ENCODE assay signal across 8 cellular contexts in genomic region chr15:64461577-64462162, GRCh38. TPM values are rescaled to one million over a fixed set of nuclear protein-coding genes. Genes with fewer than 3 reads are reported as not detected.
DNase-seq lines count a peak whose midpoint lies in the region; ATAC-seq and TF ChIP-seq lines count a peak whose summit lies in the region.

No MANE protein-coding gene starts in this region.

- TF ChIP-seq POLR2A in suprapubic skin (IDR thresholded peaks at IDR 0.05): no peak

- H3K27me3 ChIP-seq in suprapubic skin: no peaks in the 10 kb centered on the region

- WGBS in suprapubic skin: 0% methylated on average over 2 of the region's 7 CpGs

- peak overlapping the region; percentile 96 for H3K27ac ChIP-seq in suprapubic skin

- DNase-seq in COLO668 (lab: John Stamatoyannopoulos, UW; ENCODE audit: unreplicated experiment): peak; percentile 18
- peak; percentile 23 for DNase-seq in HuH-7 (ENCODE audit: low spot score)
- DNase-seq in activated CD4-positive, alpha-beta T cell treated with anti-CD3 and anti-CD28 coated beads, Interleukin-2, amount 50 U/mL, for 1 hour: peak; percentile 2
- DNase-seq in epithelial cell of proximal tubule (ENCODE audit: low read depth): no peak
- DNase-seq in myocyte (ENCODE audit: low read depth): peak; percentile 25
- DNase-seq in suprapubic skin (ENCODE audit: low spot score in 2 of 2): no peak
- no peak for DNase-seq in SKM-1 treated with dmso at 0.1 percent for 144 hours (lab: John Stamatoyannopoulos, UW; ENCODE audit: unreplicated experiment)

- peaks cover 65% of the 10 kb centered on the region for H3K4me1 ChIP-seq in suprapubic skin

- H3K4me3 ChIP-seq in epithelial cell of proximal tubule (ENCODE audit: low read depth, low read length) (peak overlapping the region; percentile 63), suprapubic skin (peak overlapping the region; percentile 87)

- no peaks in the 10 kb centered on the region for H3K9me3 ChIP-seq in suprapubic skin

- no peak for ATAC-seq in GM18511 (IDR thresholded peaks at IDR 0.05; ENCODE audit: unreplicated experiment)

- no peak for TF ChIP-seq CTCF in epithelial cell of proximal tubule (conservative IDR thresholded peaks at IDR 0.05; ENCODE audit: low read depth, low read length)
- no peak for TF ChIP-seq CTCF in suprapubic skin (IDR thresholded peaks at IDR 0.05)

- no peaks in the 10 kb centered on the region for H3K36me3 ChIP-seq in suprapubic skin

- TF ChIP-seq EP300 in suprapubic skin (IDR thresholded peaks at IDR 0.05): no peak

RNA-seq across cellular contexts. Expression of gene ZNF609, which starts 1.3 kb away (rescaled TPM):
- total RNA-seq in epithelial cell of proximal tubule (11.0 and 11.6 TPM in 2 replicates), myocyte (16.2 and 16.6 TPM in 2 replicates), suprapubic skin (10 to 100 TPM; 18.6 to 40.1 (median 23.7) TPM)
- polyA plus RNA-seq in myocyte (2012): 13.4 TPM

Comparison
In these comparisons a context has a peak if more than half of its experiments do, and no peak if none do; other contexts are left out.
1. DNase-seq: peak in COLO668 (single experiment), HuH-7 (single experiment), activated CD4-positive, alpha-beta T cell treated with anti-CD3 and anti-CD28 coated beads, Interleukin-2, amount 50 U/mL, for 1 hour (single experiment) and myocyte (single experiment); none in epithelial cell of proximal tubule (single experiment), suprapubic skin (0 of 2) and SKM-1 treated with dmso at 0.1 percent for 144 hours (single experiment).